1 cellular context compared by ENCODE assay signal in the genomic region with DNA sequence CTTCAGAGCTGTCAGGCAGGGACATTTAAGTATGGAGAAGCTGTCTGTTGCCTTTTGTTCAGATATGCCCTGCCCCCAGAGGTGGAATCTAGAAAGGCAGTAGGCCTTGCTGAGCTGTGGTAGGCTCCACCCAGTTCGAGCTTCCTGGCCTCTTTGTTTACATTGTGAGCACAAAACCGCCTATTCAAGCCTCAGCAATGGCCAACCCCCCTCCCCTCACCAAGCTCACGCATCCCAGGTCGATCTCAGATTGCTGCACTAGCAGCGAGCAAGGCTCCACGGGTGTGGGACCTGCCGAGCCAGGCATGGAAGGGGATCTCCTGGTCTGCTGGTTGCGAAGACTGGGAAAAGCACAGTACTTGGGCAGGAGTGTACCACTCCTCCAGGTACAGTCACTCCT.
TF ChIP-seq lines count a peak whose summit lies in the region.

No MANE protein-coding gene starts in this region.

TF ChIP-seq in HepG2, 621 proteins besides CTCF, POLR2A, EP300 and RAD21 (continued from another document):
- no peak for TF ChIP-seq ZNF552 (CRISPR knock-in tag; IDR thresholded peaks at IDR 0.05; ENCODE audit: borderline replicate concordance)
- peak; percentile 55; the same call in 1 of the 2 replicates for TF ChIP-seq ZNF292 (CRISPR knock-in tag; IDR thresholded peaks at IDR 0.05; ENCODE audit: borderline replicate concordance, low read depth)
- no peak for TF ChIP-seq GZF1 (CRISPR knock-in tag; IDR thresholded peaks at IDR 0.05)
- TF ChIP-seq ZNF281 (CRISPR knock-in tag; IDR thresholded peaks at IDR 0.05; ENCODE audit: borderline replicate concordance): peak; percentile 28; the same call in 1 of the 2 replicates
